Comparison of ENCODE assay signal across 8 cellular contexts in the genomic region with DNA sequence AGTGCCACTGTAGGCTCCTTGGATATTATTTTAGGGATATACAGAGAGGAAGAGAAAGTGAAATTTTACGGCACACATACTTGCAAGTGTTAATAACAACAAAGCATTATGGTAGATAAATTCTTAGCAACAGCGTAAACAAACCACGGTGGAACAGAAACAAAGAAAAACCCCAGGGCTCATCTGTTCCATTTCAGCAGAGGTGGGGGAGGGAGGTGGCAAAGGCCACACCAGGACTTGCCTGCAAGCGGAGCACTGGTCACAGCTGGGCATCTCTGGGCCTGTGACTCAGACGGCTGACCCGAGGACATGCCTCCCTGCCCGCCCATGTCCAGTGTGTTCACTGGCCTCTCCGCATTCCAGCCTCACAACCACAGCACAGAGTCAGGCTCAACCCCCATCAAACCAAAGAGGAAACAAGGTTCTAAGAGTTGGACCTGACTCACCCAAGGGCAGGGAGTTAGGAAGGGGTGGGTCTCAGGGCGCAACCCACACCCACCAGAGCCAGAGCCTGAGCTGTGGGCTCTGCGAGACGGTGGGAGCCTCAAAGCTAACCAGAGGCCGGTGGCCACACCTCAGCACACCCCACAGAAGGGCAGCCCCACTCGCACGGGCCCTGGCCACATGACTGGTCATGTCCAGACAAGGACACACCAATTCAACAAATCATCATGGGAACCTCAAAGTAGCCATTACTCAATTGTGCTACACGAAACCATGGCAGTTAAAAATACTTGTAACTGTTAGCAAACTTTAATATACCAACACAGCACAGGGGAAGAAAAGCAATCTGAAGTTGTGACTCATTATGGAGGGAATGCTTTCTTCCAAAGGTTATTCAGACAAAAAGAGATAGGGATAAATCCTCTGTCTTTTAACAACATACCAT. TPM values are rescaled to one million over a fixed set of nuclear protein-coding genes. Genes with fewer than 3 reads are reported as not detected.
A peak's percentile ranks its signal among the peaks of the same experiment; 100 is the strongest.
DNase-seq lines count a peak whose midpoint lies in the region; ATAC-seq and TF ChIP-seq lines count a peak whose summit lies in the region.

No MANE protein-coding gene starts in this region.

- no peaks in the 10 kb centered on the region for H3K9me3 ChIP-seq in tibial nerve

- TF ChIP-seq CTCF in omental fat pad (IDR thresholded peaks at IDR 0.05) (no peak), tibial nerve (IDR thresholded peaks at IDR 0.05) (peak in 1 of 5 experiments; percentile 10)

- ATAC-seq in GM19025 (IDR thresholded peaks at IDR 0.05; ENCODE audit: low read depth, unreplicated experiment), result peak; percentile 85
- ATAC-seq in HG03159 (IDR thresholded peaks at IDR 0.05; ENCODE audit: unreplicated experiment), result peak; percentile 87
- peak; percentile 94 for ATAC-seq in omental fat pad (ENCODE audit: low FRiP score)

- H3K36me3 ChIP-seq in tibial nerve, result no peaks in the 10 kb centered on the region

- peak overlapping the region; percentile 77 to 92 (median 90) for H3K27ac ChIP-seq in tibial nerve

- H3K4me3 ChIP-seq in tibial nerve, result peak overlapping the region in 2 of 4 donors; percentile 28

- peaks cover 7 to 82% (median 70%) of the 10 kb centered on the region in 4 donors for H3K4me1 ChIP-seq in tibial nerve

- peak; percentile 14 to 81 for TF ChIP-seq EP300 in tibial nerve (IDR thresholded peaks at IDR 0.05)

- 6 to 11% methylated on average over 15 of the region's 15 CpGs for WGBS in tibial nerve, 2 donors

- no peaks in the 10 kb centered on the region for H3K27me3 ChIP-seq in tibial nerve

- TF ChIP-seq POLR2A in tibial nerve (IDR thresholded peaks at IDR 0.05), result no peak

- DNase-seq in Ammon's horn (ENCODE audit: low spot score), result peak; percentile 69
- peak; percentile 100 for DNase-seq in RPMI7951 (ENCODE audit: low read depth)
- peak; percentile 38 for DNase-seq in activated gamma-delta T cell (lab: John Stamatoyannopoulos, UW)
- DNase-seq in foreskin melanocyte, result peak; percentile 97
- peak; percentile 62 for DNase-seq in omental fat pad (ENCODE audit: low spot score)
- peak; percentile 71 to 75 for DNase-seq in tibial nerve (ENCODE audit: low spot score in 2 of 2)

RNA-seq across cellular contexts. Expression of gene ESYT2, which starts 10.7 kb away (rescaled TPM):
- 77.9 and 87.3 TPM in 2 replicates for total RNA-seq in RPMI7951 (2014; rRNA removed; shearing (Covaris generic))
- total RNA-seq in omental fat pad (100 to 1,000 TPM in 3 of 4 donors, 10 to 100 TPM in 1; 81.9 to 151 (median 112) TPM), tibial nerve (100 to 1,000 TPM in 3 of 4 donors, 10 to 100 TPM in 1; 91.0 to 124 (median 114) TPM)

RNA-seq across cellular contexts. Expression of gene DYNC2I1, which starts 37.8 kb away (rescaled TPM):
- total RNA-seq in RPMI7951 (2014; rRNA removed; shearing (Covaris generic)), result 5.4 and 6.2 TPM in 2 replicates
- 10 to 100 TPM; 10.0 to 23.0 (median 13.4) TPM for total RNA-seq in omental fat pad
- total RNA-seq in tibial nerve, result 10 to 100 TPM; 19.2 to 41.4 (median 25.9) TPM

Comparison
In these comparisons a context has a peak if more than half of its experiments do, and no peak if none do; other contexts are left out.
1. DNase-seq: peak in every context shown above with its lines; median percentile 100 in RPMI7951; 97 in foreskin melanocyte; 73 in tibial nerve; 69 in Ammon's horn; 62 in omental fat pad; 38 in activated gamma-delta T cell.